Comparison of ENCODE assay signal across 1 cellular context in the genomic region with DNA sequence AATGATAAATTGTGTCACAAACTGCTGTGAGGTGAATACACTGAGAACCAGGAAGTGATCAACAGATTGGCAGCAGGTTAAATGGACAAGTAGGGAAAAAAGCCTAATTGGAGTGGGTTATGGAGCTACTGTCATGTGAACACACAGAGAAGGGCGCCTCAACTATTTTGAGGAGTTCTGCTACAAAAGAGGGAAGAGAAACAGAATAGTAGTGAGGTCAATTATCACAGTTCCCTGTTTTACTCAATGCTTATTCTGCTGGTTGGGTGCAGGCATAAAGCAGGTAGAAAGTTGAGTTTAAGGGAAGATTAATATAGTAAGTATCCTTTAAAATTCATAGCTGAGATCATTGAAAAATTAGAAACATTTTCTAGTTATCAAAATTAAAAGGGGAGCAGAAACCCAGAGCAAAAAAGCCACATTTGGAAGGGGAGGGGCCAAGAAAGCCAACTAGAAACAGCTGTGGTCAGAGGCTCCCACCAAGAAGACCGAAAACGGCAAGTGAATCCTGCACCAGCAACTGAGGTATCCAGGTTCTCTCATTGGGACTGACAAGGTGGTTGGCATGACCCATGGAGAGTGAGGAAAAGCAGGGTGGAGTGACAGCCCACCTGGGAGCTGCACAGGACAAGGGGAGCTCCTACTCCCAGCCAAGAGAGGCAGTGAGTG.
TF ChIP-seq lines count a peak whose summit lies in the region.

No MANE protein-coding gene starts in this region.

TF ChIP-seq in HepG2, 621 proteins besides CTCF, POLR2A, EP300 and RAD21 (continued from another document):
- TF ChIP-seq, protein P1, sequence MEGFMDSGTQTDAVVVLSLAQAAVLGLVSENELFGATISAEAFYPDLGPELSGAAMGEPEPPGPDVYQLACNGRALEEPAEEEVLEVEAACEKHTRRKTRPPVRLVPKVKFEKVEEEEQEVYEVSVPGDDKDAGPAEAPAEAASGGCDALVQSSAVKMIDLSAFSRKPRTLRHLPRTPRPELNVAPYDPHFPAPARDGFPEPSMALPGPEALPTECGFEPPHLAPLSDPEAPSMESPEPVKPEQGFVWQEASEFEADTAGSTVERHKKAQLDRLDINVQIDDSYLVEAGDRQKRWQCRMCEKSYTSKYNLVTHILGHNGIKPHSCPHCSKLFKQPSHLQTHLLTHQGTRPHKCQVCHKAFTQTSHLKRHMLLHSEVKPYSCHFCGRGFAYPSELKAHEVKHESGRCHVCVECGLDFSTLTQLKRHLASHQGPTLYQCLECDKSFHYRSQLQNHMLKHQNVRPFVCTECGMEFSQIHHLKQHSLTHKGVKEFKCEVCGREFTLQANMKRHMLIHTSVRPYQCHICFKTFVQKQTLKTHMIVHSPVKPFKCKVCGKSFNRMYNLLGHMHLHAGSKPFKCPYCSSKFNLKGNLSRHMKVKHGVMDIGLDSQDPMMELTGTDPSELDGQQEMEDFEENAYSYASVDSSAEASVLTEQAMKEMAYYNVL (CRISPR knock-in tag; IDR thresholded peaks at IDR 0.05; ENCODE audit: borderline replicate concordance), result no peak
- TF ChIP-seq NFE2L2 (IDR thresholded peaks at IDR 0.05; ENCODE audit: low read length) (no peak), PCBP1 (IDR thresholded peaks at IDR 0.05; ENCODE audit: borderline replicate concordance, low read depth, low read length) (no peak), JUN (CRISPR knock-in tag; IDR thresholded peaks at IDR 0.05) (no peak), ZNF816 (CRISPR knock-in tag; IDR thresholded peaks at IDR 0.05; ENCODE audit: borderline replicate concordance) (no peak)
TF ChIP-seq in HepG2: peak in this region for 0.
